ENCODE assay signal across 8 cellular contexts in the genomic region with DNA sequence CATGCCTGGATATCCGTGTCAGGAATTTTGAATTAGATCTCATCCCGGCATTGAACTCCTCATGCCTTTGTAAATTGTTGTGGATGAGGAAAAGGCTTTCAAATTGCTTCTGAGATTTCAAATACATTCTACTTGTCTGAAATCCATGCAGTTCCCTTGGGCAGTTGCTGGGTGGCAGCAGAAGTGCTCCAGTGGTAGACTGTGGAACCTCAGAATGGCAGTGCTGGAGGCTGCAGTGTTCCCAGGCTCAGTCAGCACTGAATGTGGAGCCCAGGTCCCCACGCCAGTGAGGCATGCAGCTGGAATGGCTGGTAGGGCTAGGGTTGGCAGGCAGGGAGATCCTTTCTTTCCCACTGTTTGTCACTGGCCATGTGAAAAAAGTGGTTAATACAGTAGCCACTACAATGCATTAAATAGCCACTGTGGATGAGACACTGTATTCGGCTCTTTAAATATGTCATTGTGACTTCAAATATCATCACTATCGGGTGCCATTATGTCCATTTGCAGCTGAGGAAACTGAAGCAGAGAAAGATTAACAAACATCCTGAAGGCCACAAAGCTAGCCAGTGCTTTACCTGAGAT.
A peak's percentile ranks its signal among the peaks of the same experiment; 100 is the strongest.
DNase-seq lines count a peak whose midpoint lies in the region; ATAC-seq, FAIRE-seq and TF ChIP-seq lines count a peak whose summit lies in the region.

No MANE protein-coding gene starts in this region.

- H2BK12ac ChIP-seq in H1 (ENCODE audit: low read depth, low read length): no peak overlapping the region

- H2AK5ac ChIP-seq in H1 (ENCODE audit: low read depth, low read length): no peak overlapping the region

- CTCF ChIA-PET in H1 (lab: Charles Lee; ENCODE audit: partially characterized antibody): interaction anchor here (0.6 to 4.3 kb wide), 18 partner anchors 11 to 690 kb away, joined by 3 to 24 read pairs (median 4); no protein-coding TSS in a partner anchor

- TF ChIP-seq CTCF in H1 (IDR thresholded peaks at IDR 0.05; ENCODE audit: control extremely low read depth in 1 of 3, insufficient read depth in 1 of 3, low read depth in 1 of 3, low read length in 3 of 3): peak; percentile 62 to 77 (median 75)
- peak; percentile 63 for TF ChIP-seq CTCF in mucosa of descending colon (IDR thresholded peaks at IDR 0.05)

- H3K56ac ChIP-seq in H1 (replicated peaks; ENCODE audit: insufficient read length, low read depth, low read length): no peak overlapping the region

- H3K14ac ChIP-seq in H1 (ENCODE audit: insufficient read length): no peak overlapping the region

- H3K79me1 ChIP-seq in H1 (ENCODE audit: low read depth, low read length): no peaks in the 10 kb centered on the region

- TF ChIP-seq POLR2A in H1 (IDR thresholded peaks at IDR 0.05; ENCODE audit: control extremely low read depth in 1 of 2, low read depth in 2 of 2, low read length in 2 of 2): no peak

- intact Hi-C loops in mucosa of descending colon (cut with DNase I, micrococcal nuclease) (loop anchor here in 1 of 2 donors (5.0 kb wide), 1 partner anchor 672 kb away; no protein-coding TSS in a partner anchor), aorta (cut with DNase I) (loop anchor here in 1 of 2 donors (5.0 kb wide), 1 partner anchor 677 kb away; no protein-coding TSS in a partner anchor)

- no peak overlapping the region for H4K5ac ChIP-seq in H1 (ENCODE audit: insufficient read length, low read depth, low read length)

- peak; percentile 1 for DNase-seq in activated CD8-positive, alpha-beta memory T cell treated with anti-CD3 and anti-CD28 coated beads, Interleukin-2, amount 50 U/mL, for 24 hours (ENCODE audit: extremely low read depth)
- no peak for DNase-seq in activated CD8-positive, alpha-beta memory T cell treated with anti-CD3 and anti-CD28 coated beads for 24 hours
- DNase-seq in NCI-H2081 (lab: John Stamatoyannopoulos, UW): peak; percentile 86 to 92
- peak; percentile 2 for DNase-seq in T-helper 9 cell
- peak in 1 of 2 experiments; percentile 33 for DNase-seq in H1 (ENCODE audit: low read depth in 1 of 2, low spot score in 2 of 2)
- DNase-seq in mucosa of descending colon: peak; percentile 61 to 78 (median 73)
- DNase-seq in aorta: peak; percentile 72 to 80

- H3K27me3 ChIP-seq in H1 (replicated peaks in 1 of 4; ENCODE audit: control insufficient read depth in 3 of 4, extremely low read depth in 1 of 4, insufficient read depth in 3 of 4, low read length in 3 of 4) (no peaks in the 10 kb centered on the region), aorta (ENCODE audit: control insufficient read depth in 1 of 2, insufficient read depth in 2 of 2, low read length in 1 of 2) (no peaks in the 10 kb centered on the region)

- H3K18ac ChIP-seq in H1 (ENCODE audit: extremely low read depth, low read length): no peak overlapping the region

- ATAC-seq in HG02852 (IDR thresholded peaks at IDR 0.05; ENCODE audit: unreplicated experiment) (peak; percentile 74), mucosa of descending colon (peak; percentile 88), aorta (ENCODE audit: low FRiP score) (peak; percentile 70)

- no peak overlapping the region for H3K4me2 ChIP-seq in H1 (ENCODE audit: insufficient read depth in 1 of 2, low read depth in 2 of 2, low read length in 2 of 2)

- no peak overlapping the region for H2BK15ac ChIP-seq in H1 (ENCODE audit: low read length)

- no peak overlapping the region for H3K4ac ChIP-seq in H1 (replicated peaks; ENCODE audit: insufficient read length, low read depth, low read length)

- no peaks in the 10 kb centered on the region for H3K36me3 ChIP-seq in H1 (ENCODE audit: control insufficient read depth in 2 of 4, insufficient read depth in 4 of 4, low read length in 3 of 4)
- H3K36me3 ChIP-seq in mucosa of descending colon (ENCODE audit: low read depth): no peaks in the 10 kb centered on the region
- H3K36me3 ChIP-seq in aorta (ENCODE audit: control insufficient read depth in 1 of 2, insufficient read depth in 2 of 2, low read length in 1 of 2): no peaks in the 10 kb centered on the region

- H2BK20ac ChIP-seq in H1 (ENCODE audit: low read length): no peak overlapping the region

- H2BK120ac ChIP-seq in H1 (replicated peaks; ENCODE audit: low read depth, low read length): no peak overlapping the region

- H3K9me3 ChIP-seq in H1 (ENCODE audit: insufficient read depth in 2 of 2, low read depth in 1 of 2, low read length in 1 of 2): no peaks in the 10 kb centered on the region
- H3K9me3 ChIP-seq in mucosa of descending colon: no peaks in the 10 kb centered on the region
- no peaks in the 10 kb centered on the region for H3K9me3 ChIP-seq in aorta (ENCODE audit: control insufficient read depth, low read length)

- H3K4me3 ChIP-seq in H1 (ENCODE audit: extremely low read depth in 1 of 4, insufficient read depth in 2 of 4, low read depth in 3 of 4, low read length in 4 of 4) (no peak overlapping the region), mucosa of descending colon (no peak overlapping the region), aorta (ENCODE audit: low read length in 2 of 2) (no peak overlapping the region)

- peak; percentile 19 for FAIRE-seq in H1 (lab: Jason Lieb, UNC)

- no peak overlapping the region for H4K91ac ChIP-seq in H1 (replicated peaks; ENCODE audit: insufficient read length, low read length)

- no peaks in the 10 kb centered on the region for H4K20me1 ChIP-seq in H1 (replicated peaks in 1 of 2; ENCODE audit: control insufficient read depth in 1 of 2, insufficient read depth in 2 of 2, low read length in 2 of 2)

- no peak overlapping the region for H2AFZ ChIP-seq in H1 (ENCODE audit: low read length)

- TF ChIP-seq RAD21 in H1 (IDR thresholded peaks at IDR 0.05 in 1 of 2, conservative IDR thresholded peaks at IDR 0.05 in 1 of 2; ENCODE audit: low read depth in 2 of 2, low read length in 2 of 2): peak; percentile 82 to 88

- H2BK5ac ChIP-seq in H1 (ENCODE audit: low read depth, low read length): no peak overlapping the region

- H4K8ac ChIP-seq in H1 (ENCODE audit: extremely low read depth, insufficient read depth, low read length): no peak overlapping the region

- H3K23me2 ChIP-seq in H1 (ENCODE audit: low read depth, low read length): no peaks in the 10 kb centered on the region

- POLR2A ChIA-PET in H1 (lab: Charles Lee; ENCODE audit: partially characterized antibody): no interaction called here

- H3K9ac ChIP-seq in H1 (replicated peaks in 1 of 4; ENCODE audit: extremely low read depth in 1 of 4, low read depth in 3 of 4, low read length in 3 of 4): no peak overlapping the region

- TF ChIP-seq EP300 in H1 (IDR thresholded peaks at IDR 0.05; ENCODE audit: borderline replicate concordance in 1 of 2, low read depth in 2 of 2, low read length in 2 of 2): no peak

- H3K27ac ChIP-seq in H1 (ENCODE audit: low read depth, low read length) (no peak overlapping the region), aorta (ENCODE audit: low read depth in 1 of 2, low read length in 2 of 2) (no peak overlapping the region)

- WGBS in H1 (ENCODE audit: extremely low coverage in 1 of 2, insufficient coverage in 1 of 2, insufficient read length in 1 of 2, insufficient replicate concordance in 2 of 2, low coverage in 1 of 2, low lambda C conversion rate in 2 of 2, missing lambda C conversion rate in 1 of 2), 2 experiments: 88% methylated on average over 5 of the region's 5 CpGs; no CpG with 5 or more reads in 1 of the 2 experiments
- WGBS in aorta, 2 donors: 57 to 65% methylated on average over 5 of the region's 5 CpGs

- no peaks in the 10 kb centered on the region for H3K4me1 ChIP-seq in H1 (replicated peaks in 1 of 4; ENCODE audit: control insufficient read depth in 3 of 4, insufficient read depth in 4 of 4, low read length in 3 of 4)
- H3K4me1 ChIP-seq in mucosa of descending colon (ENCODE audit: low read depth): no peaks in the 10 kb centered on the region
- H3K4me1 ChIP-seq in aorta (ENCODE audit: control insufficient read depth in 1 of 2, insufficient read depth in 2 of 2, low read length in 2 of 2): peaks cover 0 to 4% of the 10 kb centered on the region in 2 donors

- no peaks in the 10 kb centered on the region for H3K79me2 ChIP-seq in H1 (ENCODE audit: control insufficient read depth in 1 of 2, insufficient read depth in 2 of 2, low read length in 2 of 2)

- no peak overlapping the region for H3K23ac ChIP-seq in H1 (ENCODE audit: insufficient read length)

TF ChIP-seq in H1, 55 proteins besides CTCF, POLR2A, EP300 and RAD21 (continues in another document):
- no peak for TF ChIP-seq RFX5 (IDR thresholded peaks at IDR 0.05; ENCODE audit: borderline replicate concordance, low read depth, low read length)
- TF ChIP-seq SIRT6 (IDR thresholded peaks at IDR 0.05; ENCODE audit: low read length): no peak
- TF ChIP-seq TAF1 (IDR thresholded peaks at IDR 0.05; ENCODE audit: low read depth, low read length): no peak
- TF ChIP-seq, protein P1, sequence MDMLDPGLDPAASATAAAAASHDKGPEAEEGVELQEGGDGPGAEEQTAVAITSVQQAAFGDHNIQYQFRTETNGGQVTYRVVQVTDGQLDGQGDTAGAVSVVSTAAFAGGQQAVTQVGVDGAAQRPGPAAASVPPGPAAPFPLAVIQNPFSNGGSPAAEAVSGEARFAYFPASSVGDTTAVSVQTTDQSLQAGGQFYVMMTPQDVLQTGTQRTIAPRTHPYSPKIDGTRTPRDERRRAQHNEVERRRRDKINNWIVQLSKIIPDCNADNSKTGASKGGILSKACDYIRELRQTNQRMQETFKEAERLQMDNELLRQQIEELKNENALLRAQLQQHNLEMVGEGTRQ (IDR thresholded peaks at IDR 0.05; ENCODE audit: low read length): no peak
- no peak for TF ChIP-seq TBP (IDR thresholded peaks at IDR 0.05; ENCODE audit: low read depth, low read length)
- no peak for TF ChIP-seq CTBP2 (IDR thresholded peaks at IDR 0.05; ENCODE audit: borderline replicate concordance, insufficient read depth, insufficient read length, low read length)
- TF ChIP-seq HDAC6 (IDR thresholded peaks at IDR 0.05; ENCODE audit: low read depth, low read length): no peak
- TF ChIP-seq RBBP5 (IDR thresholded peaks at IDR 0.05; ENCODE audit: borderline replicate concordance, low read depth, low read length): no peak
- TF ChIP-seq, protein P2, sequence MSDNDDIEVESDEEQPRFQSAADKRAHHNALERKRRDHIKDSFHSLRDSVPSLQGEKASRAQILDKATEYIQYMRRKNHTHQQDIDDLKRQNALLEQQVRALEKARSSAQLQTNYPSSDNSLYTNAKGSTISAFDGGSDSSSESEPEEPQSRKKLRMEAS (IDR thresholded peaks at IDR 0.05): no peak
- TF ChIP-seq, protein P3, sequence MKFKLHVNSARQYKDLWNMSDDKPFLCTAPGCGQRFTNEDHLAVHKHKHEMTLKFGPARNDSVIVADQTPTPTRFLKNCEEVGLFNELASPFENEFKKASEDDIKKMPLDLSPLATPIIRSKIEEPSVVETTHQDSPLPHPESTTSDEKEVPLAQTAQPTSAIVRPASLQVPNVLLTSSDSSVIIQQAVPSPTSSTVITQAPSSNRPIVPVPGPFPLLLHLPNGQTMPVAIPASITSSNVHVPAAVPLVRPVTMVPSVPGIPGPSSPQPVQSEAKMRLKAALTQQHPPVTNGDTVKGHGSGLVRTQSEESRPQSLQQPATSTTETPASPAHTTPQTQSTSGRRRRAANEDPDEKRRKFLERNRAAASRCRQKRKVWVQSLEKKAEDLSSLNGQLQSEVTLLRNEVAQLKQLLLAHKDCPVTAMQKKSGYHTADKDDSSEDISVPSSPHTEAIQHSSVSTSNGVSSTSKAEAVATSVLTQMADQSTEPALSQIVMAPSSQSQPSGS (IDR thresholded peaks at IDR 0.05; ENCODE audit: low read length): no peak
